ENCODE assay signal across 1 cellular context in genomic region chr17:74598346-74599022, GRCh38.
TF ChIP-seq lines count a peak whose summit lies in the region.

No MANE protein-coding gene starts in this region.

TF ChIP-seq in GM23338, 12 proteins besides CTCF, POLR2A, EP300 and RAD21:
- TF ChIP-seq ZNF462 (CRISPR knock-in tag; IDR thresholded peaks at IDR 0.05) (no peak), ZNF331 (CRISPR knock-in tag; IDR thresholded peaks at IDR 0.05; ENCODE audit: low read depth) (no peak), POLR2AphosphoS5 (IDR thresholded peaks at IDR 0.05; ENCODE audit: low read depth) (no peak), ETS1 (IDR thresholded peaks at IDR 0.05) (no peak), JUNB (IDR thresholded peaks at IDR 0.05; ENCODE audit: unreplicated experiment) (no peak), REST (IDR thresholded peaks at IDR 0.05; ENCODE audit: unreplicated experiment) (no peak), EZH2phosphoT487 (IDR thresholded peaks at IDR 0.05; ENCODE audit: unreplicated experiment) (no peak), NANOG (IDR thresholded peaks at IDR 0.05; ENCODE audit: borderline replicate concordance) (no peak), STAT1 (IDR thresholded peaks at IDR 0.05; ENCODE audit: unreplicated experiment) (no peak), ZNF114 (CRISPR knock-in tag; IDR thresholded peaks at IDR 0.05) (no peak), CREB1 (CRISPR knock-in tag; IDR thresholded peaks at IDR 0.05; ENCODE audit: low read depth) (no peak), EZH2 (IDR thresholded peaks at IDR 0.05; ENCODE audit: low read depth, unreplicated experiment) (no peak)
